Comparison of ENCODE assay signal across 2 cellular contexts in the genomic region with DNA sequence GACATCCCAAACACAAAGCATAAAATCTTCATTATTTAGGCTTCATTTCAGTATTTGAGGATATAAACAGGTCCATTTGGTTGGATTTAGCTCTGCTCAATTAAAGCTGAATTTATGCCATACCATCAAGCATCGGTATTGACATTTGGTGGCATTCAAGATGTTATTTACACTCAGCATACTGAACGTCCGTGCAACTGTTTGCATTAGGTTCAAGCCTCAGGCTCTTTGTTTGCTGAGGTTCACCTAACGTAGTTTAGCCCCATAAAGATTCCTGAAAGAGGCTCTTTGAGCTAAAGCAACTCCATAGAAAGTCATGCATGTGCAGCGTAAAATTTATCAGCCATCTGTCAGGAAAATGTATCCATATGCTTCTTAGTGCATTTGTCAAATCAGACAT.
TF ChIP-seq lines count a peak whose summit lies in the region.

No MANE protein-coding gene starts in this region.

TF ChIP-seq in HepG2, 621 proteins besides CTCF, POLR2A, EP300 and RAD21 (continued from another document):
- TF ChIP-seq, protein P1, sequence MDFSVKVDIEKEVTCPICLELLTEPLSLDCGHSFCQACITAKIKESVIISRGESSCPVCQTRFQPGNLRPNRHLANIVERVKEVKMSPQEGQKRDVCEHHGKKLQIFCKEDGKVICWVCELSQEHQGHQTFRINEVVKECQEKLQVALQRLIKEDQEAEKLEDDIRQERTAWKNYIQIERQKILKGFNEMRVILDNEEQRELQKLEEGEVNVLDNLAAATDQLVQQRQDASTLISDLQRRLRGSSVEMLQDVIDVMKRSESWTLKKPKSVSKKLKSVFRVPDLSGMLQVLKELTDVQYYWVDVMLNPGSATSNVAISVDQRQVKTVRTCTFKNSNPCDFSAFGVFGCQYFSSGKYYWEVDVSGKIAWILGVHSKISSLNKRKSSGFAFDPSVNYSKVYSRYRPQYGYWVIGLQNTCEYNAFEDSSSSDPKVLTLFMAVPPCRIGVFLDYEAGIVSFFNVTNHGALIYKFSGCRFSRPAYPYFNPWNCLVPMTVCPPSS (IDR thresholded peaks at IDR 0.05), result no peak
- no peak for TF ChIP-seq SIN3B (IDR thresholded peaks at IDR 0.05; ENCODE audit: low read length)
- TF ChIP-seq ZFP82 (CRISPR knock-in tag; IDR thresholded peaks at IDR 0.05; ENCODE audit: borderline replicate concordance), result no peak

TF ChIP-seq in GM23338, 12 proteins besides CTCF, POLR2A, EP300 and RAD21:
- TF ChIP-seq, protein P2, sequence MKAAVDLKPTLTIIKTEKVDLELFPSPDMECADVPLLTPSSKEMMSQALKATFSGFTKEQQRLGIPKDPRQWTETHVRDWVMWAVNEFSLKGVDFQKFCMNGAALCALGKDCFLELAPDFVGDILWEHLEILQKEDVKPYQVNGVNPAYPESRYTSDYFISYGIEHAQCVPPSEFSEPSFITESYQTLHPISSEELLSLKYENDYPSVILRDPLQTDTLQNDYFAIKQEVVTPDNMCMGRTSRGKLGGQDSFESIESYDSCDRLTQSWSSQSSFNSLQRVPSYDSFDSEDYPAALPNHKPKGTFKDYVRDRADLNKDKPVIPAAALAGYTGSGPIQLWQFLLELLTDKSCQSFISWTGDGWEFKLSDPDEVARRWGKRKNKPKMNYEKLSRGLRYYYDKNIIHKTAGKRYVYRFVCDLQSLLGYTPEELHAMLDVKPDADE (IDR thresholded peaks at IDR 0.05), result no peak
- no peak for TF ChIP-seq CREB1 (CRISPR knock-in tag; IDR thresholded peaks at IDR 0.05; ENCODE audit: low read depth)
